In genomic region chrX:63560601-63561218, GRCh38 we compare ENCODE assay signal across 8 cellular contexts.
A peak's percentile ranks its signal among the peaks of the same experiment; 100 is the strongest.
DNase-seq lines count a peak whose midpoint lies in the region; ATAC-seq and TF ChIP-seq lines count a peak whose summit lies in the region.

No MANE protein-coding gene starts in this region.

- H3K27ac ChIP-seq in cingulate gyrus (ENCODE audit: low read depth, low read length) (peak overlapping the region; percentile 29), layer of hippocampus (ENCODE audit: low read depth, low read length) (peak overlapping the region; percentile 60)

- ATAC-seq in GM18909 (IDR thresholded peaks at IDR 0.05; ENCODE audit: poor library complexity, unreplicated experiment): peak; percentile 99
- peak; percentile 99 for ATAC-seq in HG03175 (IDR thresholded peaks at IDR 0.05; ENCODE audit: unreplicated experiment)

- peak; percentile 32 for DNase-seq in AG09309 (ENCODE audit: low read depth)
- peak; percentile 68 for DNase-seq in NCI-H226
- peak; percentile 51 for DNase-seq in activated CD4-positive, CD25-positive, alpha-beta regulatory T cell treated with anti-CD3 and anti-CD28 coated beads, Interleukin-2, amount 50 U/mL, for 72 hours
- peak; percentile 3 to 31 (median 16) for DNase-seq in stimulated activated CD4-positive, alpha-beta T cell treated with anti-CD3 and anti-CD28 coated beads, Interleukin-1b, Interleukin-23, amount 100 ng/mL, for 24 hours (ENCODE audit: low read depth in 4 of 4, low spot score in 1 of 4)

- H3K27me3 ChIP-seq in layer of hippocampus (ENCODE audit: control insufficient read depth, insufficient read depth, low read length): no peaks in the 10 kb centered on the region

- TF ChIP-seq CTCF in AG09309 (IDR thresholded peaks at IDR 0.05; ENCODE audit: control insufficient read depth, insufficient read depth, low read depth, low read length, missing control alignments): no peak

- peak overlapping the region; percentile 69 for H3K4me3 ChIP-seq in AG09309 (ENCODE audit: control insufficient read depth, low read depth, low read length)

Comparison
In these comparisons a context has a peak if more than half of its experiments do, and no peak if none do; other contexts are left out.
1. Peak in every context shown above with its lines: DNase-seq, ATAC-seq, H3K4me3 ChIP-seq and H3K27ac ChIP-seq.
2. DNase-seq: peak in every context shown above with its lines; median percentile 68 in NCI-H226; 51 in activated CD4-positive, CD25-positive, alpha-beta regulatory T cell treated with anti-CD3 and anti-CD28 coated beads, Interleukin-2, amount 50 U/mL, for 72 hours; 32 in AG09309; 16 in stimulated activated CD4-positive, alpha-beta T cell treated with anti-CD3 and anti-CD28 coated beads, Interleukin-1b, Interleukin-23, amount 100 ng/mL, for 24 hours.